ENCODE assay signal across 21 cellular contexts in genomic region chr10:124888262-124888661, GRCh38. TPM values are rescaled to one million over a fixed set of nuclear protein-coding genes. Genes with fewer than 3 reads are reported as not detected.
DNase-seq lines count a peak whose midpoint lies in the region; ATAC-seq, FAIRE-seq and TF ChIP-seq lines count a peak whose summit lies in the region.
"Had no signal": no experiment of that assay in that cellular context is flagged by ENCODE, and none has a peak within 500 bp of the region (broad histone marks: within the 10 kb centered on the region; RNA-seq: fewer than 3 reads in every experiment).

No MANE protein-coding gene starts in this region.

- no peak overlapping the region for H3K27ac ChIP-seq in upper lobe of right lung
- H3K27ac ChIP-seq in esophagus muscularis mucosa (replicated peaks in 1 of 4), result no peak overlapping the region
- H3K27ac ChIP-seq: BLaER1 treated with 17β-estradiol and CSF1 and Interleukin-3, amounts not matched to agents 10 nM and 100 nM had no signal

- H3K36me3 Mint-ChIP-seq in WTC11, result no peaks in the 10 kb centered on the region
- H3K36me3 Mint-ChIP-seq in immature natural killer cell, result no peaks in the 10 kb centered on the region
- H3K36me3 Mint-ChIP-seq: CD8-positive, alpha-beta T cell had no signal

- H3K4me3 ChIP-seq in upper lobe of right lung (no peak overlapping the region), esophagus muscularis mucosa (no peak overlapping the region)
- H3K4me3 ChIP-seq: BLaER1 treated with 17β-estradiol and CSF1 and Interleukin-3, amounts not matched to agents 10 nM and 100 nM; GM23338 had no signal

- H3K27ac Mint-ChIP-seq in WTC11 (no peak overlapping the region), immature natural killer cell (no peak overlapping the region)
- H3K27ac Mint-ChIP-seq: B cell; CD8-positive, alpha-beta T cell; GM23338; HFFc6 had no signal

- H3K4me1 Mint-ChIP-seq in WTC11 (no peaks in the 10 kb centered on the region), immature natural killer cell (no peaks in the 10 kb centered on the region)
- H3K4me1 Mint-ChIP-seq: B cell, GM23338 had no signal

- POLR2A ChIA-PET in WTC11 (lab: Charles Lee), result interaction anchor here (0.6 kb wide), 1 partner anchor 272 kb away, joined by 3 read pairs; no protein-coding TSS in a partner anchor

- H3K4me1 ChIP-seq in upper lobe of right lung (no peaks in the 10 kb centered on the region), esophagus muscularis mucosa (no peaks in the 10 kb centered on the region)
- H3K4me1 ChIP-seq: BLaER1 treated with 17β-estradiol and CSF1 and Interleukin-3, amounts not matched to agents 10 nM and 100 nM had no signal

- TF ChIP-seq CTCF in WTC11 (IDR thresholded peaks at IDR 0.05), result no peak
- no peak for TF ChIP-seq CTCF in upper lobe of right lung (IDR thresholded peaks at IDR 0.05)
- no peak for TF ChIP-seq CTCF in esophagus muscularis mucosa (IDR thresholded peaks at IDR 0.05)

- H3K9me3 ChIP-seq in upper lobe of right lung (no peaks in the 10 kb centered on the region), esophagus muscularis mucosa (no peaks in the 10 kb centered on the region)

- H3K27me3 ChIP-seq in upper lobe of right lung (no peaks in the 10 kb centered on the region), esophagus muscularis mucosa (no peaks in the 10 kb centered on the region)
- H3K27me3 ChIP-seq: BLaER1 treated with 17β-estradiol and CSF1 and Interleukin-3, amounts not matched to agents 10 nM and 100 nM had no signal

- H3K9me3 Mint-ChIP-seq in WTC11 (no peaks in the 10 kb centered on the region), immature natural killer cell (no peaks in the 10 kb centered on the region)
- H3K9me3 Mint-ChIP-seq: CD8-positive, alpha-beta T cell; GM23338; HFFc6 had no signal

- TF ChIP-seq EP300 in esophagus muscularis mucosa (IDR thresholded peaks at IDR 0.05), result no peak

- peak; percentile 98 for FAIRE-seq in G401.6 (lab: Jason Lieb, UNC)
- FAIRE-seq in frontal cortex (lab: Jason Lieb, UNC), result peak; percentile 91
- FAIRE-seq: GM12892, GM18507, H54 had no signal

- no peak for ATAC-seq in WTC11
- ATAC-seq in upper lobe of right lung, result no peak
- ATAC-seq: CD8-positive, alpha-beta T cell; GM23338 had no signal

- H3K36me3 ChIP-seq in upper lobe of right lung, result no peaks in the 10 kb centered on the region
- no peaks in the 10 kb centered on the region for H3K36me3 ChIP-seq in esophagus muscularis mucosa
- H3K36me3 ChIP-seq: BLaER1 treated with 17β-estradiol and CSF1 and Interleukin-3, amounts not matched to agents 10 nM and 100 nM had no signal

- WGBS in esophagus muscularis mucosa, result 90% methylated on average over 1 of the region's 1 CpG

- no peaks in the 10 kb centered on the region for H3K27me3 Mint-ChIP-seq in WTC11 (ENCODE audit: low read depth)
- peaks cover 0 to 6% (median 2%) of the 10 kb centered on the region in 3 donors for H3K27me3 Mint-ChIP-seq in immature natural killer cell (ENCODE audit: low read depth in 3 of 3)

- H3K4me3 Mint-ChIP-seq in WTC11 (no peak overlapping the region), immature natural killer cell (no peak overlapping the region)
- H3K4me3 Mint-ChIP-seq: B cell; CD8-positive, alpha-beta T cell; GM23338; HFFc6 had no signal

- intact Hi-C loops in upper lobe of right lung (cut with DNase I) (no loop called here), esophagus muscularis mucosa (cut with DNase I) (no loop called here)

- CTCF ChIA-PET in WTC11 (lab: Charles Lee), result no interaction called here

- no peak for TF ChIP-seq POLR2A in esophagus muscularis mucosa (IDR thresholded peaks at IDR 0.05; ENCODE audit: low read depth)

- DNase-seq in WTC11 (ENCODE audit: low spot score) (no peak), frontal cortex (ENCODE audit: low spot score in 2 of 2) (no peak), upper lobe of right lung (peak; percentile 7), esophagus muscularis mucosa (ENCODE audit: extremely low spot score) (no peak), immature natural killer cell (no peak)
- no peak for DNase-seq in stimulated activated CD4-positive, alpha-beta T cell treated with anti-CD3 and anti-CD28 coated beads, Interleukin-4, amount 100 ng/mL, for 4 hours
- DNase-seq: 8988T; Calu3; CD8-positive, alpha-beta T cell; DMS 273 treated with DMSO at 0.1 percent for 48 hours; DMS53; GDM1; HCEC 1CT; HFFc6 had no signal

TF ChIP-seq in WTC11, 78 proteins besides CTCF, POLR2A, EP300 and RAD21:
- TF ChIP-seq NFYB (CRISPR knock-in tag; conservative IDR thresholded peaks at IDR 0.05; ENCODE audit: low read depth) (no peak), HMGA2 (CRISPR knock-in tag; IDR thresholded peaks at IDR 0.05) (peak; percentile 99)
TF ChIP-seq in WTC11: peak in this region for 1.

RNA-seq across cellular contexts. Expression of gene ZRANB1, which starts 53.7 kb away (rescaled TPM):
- total RNA-seq in WTC11 (2021) (13.9 to 15.9 TPM (median 15.3 TPM) in 3 replicates), frontal cortex (84.8 TPM), upper lobe of right lung (20.5 TPM), esophagus muscularis mucosa (10 to 100 TPM; 30.7 to 42.9 (median 34.8) TPM)
- polyA plus RNA-seq in immature natural killer cell, result 1 to 10 TPM; 3.8 to 7.1 (median 5.6) TPM
